8 cellular contexts compared by ENCODE assay signal in the genomic region with DNA sequence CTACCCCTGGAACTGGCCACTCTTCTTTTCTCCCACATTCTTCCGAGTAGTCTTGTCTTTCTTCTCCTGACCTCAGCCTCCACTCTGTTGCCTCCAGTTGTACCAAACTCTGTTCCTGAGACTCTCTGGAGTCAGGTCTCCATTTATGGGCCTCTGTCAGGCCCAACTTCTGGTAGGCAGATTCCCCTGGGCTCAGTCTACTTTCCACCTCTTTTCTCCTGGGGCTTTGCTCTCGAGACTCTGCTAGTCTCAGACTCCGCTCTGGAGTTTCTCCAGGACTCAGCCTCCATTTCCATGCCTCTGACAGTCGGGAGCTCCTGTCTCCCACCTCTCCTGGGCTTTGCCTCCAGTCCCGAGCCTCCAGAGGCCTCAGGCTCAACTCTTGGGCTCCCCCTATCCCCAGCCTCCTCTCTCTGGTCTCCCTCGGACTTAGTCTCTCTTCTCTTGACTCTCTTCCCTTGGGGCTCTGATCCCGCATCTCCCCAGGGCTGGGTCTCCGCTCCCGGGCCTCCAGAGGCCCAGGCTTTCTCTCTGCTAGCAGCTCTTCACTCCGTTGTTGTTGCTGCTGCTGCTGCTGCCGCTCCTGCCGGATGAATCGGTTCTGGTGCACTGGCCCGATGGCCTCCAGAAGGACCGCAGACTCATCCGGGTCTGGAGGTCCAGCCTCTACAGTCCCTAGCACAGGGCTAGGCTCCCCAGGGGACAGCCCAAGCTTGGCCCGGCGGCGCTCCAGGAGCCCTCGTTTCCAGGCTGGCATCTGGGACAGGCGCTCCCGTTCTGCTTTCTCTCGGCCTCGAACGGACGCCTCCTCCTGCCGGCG. TPM values are rescaled to one million over a fixed set of nuclear protein-coding genes. Genes with fewer than 3 reads are reported as not detected.
DNase-seq lines count a peak whose midpoint lies in the region; ATAC-seq and TF ChIP-seq lines count a peak whose summit lies in the region.

No MANE protein-coding gene starts in this region.

- H3K9ac ChIP-seq in stomach smooth muscle (ENCODE audit: low read length in 2 of 2) = peak overlapping the region; percentile 94 to 97

- CTCF ChIA-PET in BJ (lab: Yijun Ruan, JAX) = interaction anchor here (1.0 to 17.2 kb wide), 6 partner anchors 10 to 144 kb away, joined by 3 to 387 read pairs (median 4); a partner anchor contains a TSS

- H3K4me3 ChIP-seq in BJ (ENCODE audit: low read depth, low read length) (peak overlapping the region; percentile 87), stomach smooth muscle (ENCODE audit: low read length in 2 of 2) (peak overlapping the region; percentile 94 to 96)

- peak overlapping the region; percentile 98 for H3K27ac ChIP-seq in stomach smooth muscle (ENCODE audit: low read length)

- H3K36me3 Mint-ChIP-seq in activated naive CD4-positive, alpha-beta T cell treated with anti-CD3 and anti-CD28 coated beads, Interleukin-2, amount 50 U/mL, for 72 hours = peaks cover 66 to 72% of the 10 kb centered on the region in 2 donors
- peaks cover 18 to 22% (median 21%) of the 10 kb centered on the region in 3 donors for H3K36me3 Mint-ChIP-seq in immature natural killer cell

- DNase-seq in BJ (ENCODE audit: low read depth) = no peak
- DNase-seq in KBM-7 = peak; percentile 29
- DNase-seq in activated naive CD4-positive, alpha-beta T cell treated with anti-CD3 and anti-CD28 coated beads, Interleukin-2, amount 50 U/mL, for 72 hours (ENCODE audit: low spot score in 2 of 2) = no peak
- peak in 1 of 3 donors; percentile 21 for DNase-seq in immature natural killer cell

- peaks cover 81% of the 10 kb centered on the region for H3K4me1 ChIP-seq in stomach smooth muscle (ENCODE audit: control insufficient read depth, insufficient read depth, low read length)

- H3K36me3 ChIP-seq in BJ (ENCODE audit: control insufficient read depth, insufficient read depth, low read length) (peaks cover 3% of the 10 kb centered on the region), stomach smooth muscle (ENCODE audit: control insufficient read depth in 2 of 2, insufficient read depth in 2 of 2, low read length in 2 of 2) (peaks cover 0 to 2% of the 10 kb centered on the region in 2 donors)

- peak; percentile 48 for TF ChIP-seq CTCF in BJ (IDR thresholded peaks at IDR 0.05; ENCODE audit: insufficient read depth, low read depth, low read length)

- H3K27ac Mint-ChIP-seq in activated naive CD4-positive, alpha-beta T cell treated with anti-CD3 and anti-CD28 coated beads, Interleukin-2, amount 50 U/mL, for 72 hours = peak overlapping the region; percentile 69 to 97
- H3K27ac Mint-ChIP-seq in immature natural killer cell = peak overlapping the region; percentile 91 to 99 (median 96)

- H3K27me3 ChIP-seq in BJ (ENCODE audit: control insufficient read depth, insufficient read depth, low read length) = no peaks in the 10 kb centered on the region
- no peaks in the 10 kb centered on the region for H3K27me3 ChIP-seq in stomach smooth muscle (ENCODE audit: control insufficient read depth in 1 of 2, insufficient read depth in 2 of 2, low read length in 2 of 2)

- no peak for ATAC-seq in activated naive CD4-positive, alpha-beta T cell treated with anti-CD3 and anti-CD28 coated beads, Interleukin-2, amount 50 U/mL, for 72 hours
- ATAC-seq in HG02970 (IDR thresholded peaks at IDR 0.05; ENCODE audit: low FRiP score, unreplicated experiment) (no peak), GM19395 (IDR thresholded peaks at IDR 0.05; ENCODE audit: unreplicated experiment) (no peak), GM21529 (IDR thresholded peaks at IDR 0.05; ENCODE audit: unreplicated experiment) (no peak)

- peak overlapping the region; percentile 98 to 100 (median 99) for H3K4me3 Mint-ChIP-seq in immature natural killer cell

- H3K27me3 Mint-ChIP-seq in immature natural killer cell (ENCODE audit: low read depth in 3 of 3) = peaks cover 16 to 25% (median 16%) of the 10 kb centered on the region in 3 donors

- no peaks in the 10 kb centered on the region for H3K9me3 Mint-ChIP-seq in activated naive CD4-positive, alpha-beta T cell treated with anti-CD3 and anti-CD28 coated beads, Interleukin-2, amount 50 U/mL, for 72 hours
- H3K9me3 Mint-ChIP-seq in immature natural killer cell = no peaks in the 10 kb centered on the region

- POLR2A ChIA-PET in BJ (lab: Charles Lee) = interaction anchor here (0.5 kb wide), 1 partner anchor 142 kb away, joined by 3 read pairs; no protein-coding TSS in a partner anchor

- peaks cover 62 to 69% of the 10 kb centered on the region in 2 donors for H3K4me1 Mint-ChIP-seq in immature natural killer cell

- no peaks in the 10 kb centered on the region for H3K9me3 ChIP-seq in stomach smooth muscle (ENCODE audit: control insufficient read depth in 2 of 2, low read length in 2 of 2)

- in situ Hi-C loops in KBM-7 (cut with MboI; ENCODE audit: low pct_unique_long_range_greater_than_20kb, low sequenced_read_pairs) = no loop called here

RNA-seq across cellular contexts. Expression of a gene that starts 1.1 kb away (rescaled TPM):
- polyA plus RNA-seq in BJ (2011; rRNA removed) (87.5 and 121 TPM in 2 replicates), immature natural killer cell (100 to 1,000 TPM; 178 to 308 (median 245) TPM)
- 63.2 and 74.2 TPM in 2 replicates for polyA minus RNA-seq in BJ (2011; rRNA and poly(A)+ RNA removed)
- 100 to 1,000 TPM; 184 to 274 TPM for total RNA-seq in activated naive CD4-positive, alpha-beta T cell treated with anti-CD3 and anti-CD28 coated beads, Interleukin-2, amount 50 U/mL, for 72 hours

RNA-seq across cellular contexts. Expression of a gene that starts 5.4 kb away (rescaled TPM):
- 12.6 and 19.7 TPM in 2 replicates for polyA plus RNA-seq in BJ (2011; rRNA removed)
- polyA minus RNA-seq in BJ (2011; rRNA and poly(A)+ RNA removed) = 8.8 and 13.5 TPM in 2 replicates
- total RNA-seq in activated naive CD4-positive, alpha-beta T cell treated with anti-CD3 and anti-CD28 coated beads, Interleukin-2, amount 50 U/mL, for 72 hours = 10 to 100 TPM; 35.7 to 53.5 TPM
- polyA plus RNA-seq in immature natural killer cell = 10 to 100 TPM in 1 of 3 donors, 1 to 10 TPM in 2; 6.7 to 20.1 (median 8.4) TPM

RNA-seq across cellular contexts. Expression of a gene that starts 12.6 kb away (rescaled TPM):
- polyA plus RNA-seq in BJ (2011; rRNA removed) = 25.1 and 44.5 TPM in 2 replicates
- polyA minus RNA-seq in BJ (2011; rRNA and poly(A)+ RNA removed) = 26.6 and 33.1 TPM in 2 replicates
- total RNA-seq in activated naive CD4-positive, alpha-beta T cell treated with anti-CD3 and anti-CD28 coated beads, Interleukin-2, amount 50 U/mL, for 72 hours = 10 to 100 TPM; 31.7 to 37.5 TPM
- polyA plus RNA-seq in immature natural killer cell = 10 to 100 TPM; 13.6 to 33.9 (median 14.4) TPM

RNA-seq across cellular contexts. Expression of a gene that starts 31.7 kb away (rescaled TPM):
- polyA plus RNA-seq in BJ (2011; rRNA removed) (5.1 and 7.5 TPM in 2 replicates), immature natural killer cell (10 to 100 TPM in 1 of 3 donors, 1 to 10 TPM in 1, not detected in 1; 3.0 to 16.5 TPM)
- 5.0 and 24.5 TPM in 2 replicates for polyA minus RNA-seq in BJ (2011; rRNA and poly(A)+ RNA removed)
- total RNA-seq in activated naive CD4-positive, alpha-beta T cell treated with anti-CD3 and anti-CD28 coated beads, Interleukin-2, amount 50 U/mL, for 72 hours = 100 to 1,000 TPM in 1 of 2 donors, 10 to 100 TPM in 1; 84.2 to 127 TPM

RNA-seq across cellular contexts. Expression of a gene that starts 34.8 kb away (rescaled TPM):
- 1,140 and 1,840 TPM in 2 replicates for polyA plus RNA-seq in BJ (2011; rRNA removed)
- polyA minus RNA-seq in BJ (2011; rRNA and poly(A)+ RNA removed) = 739 and 1,365 TPM in 2 replicates
- 1,000 to 10,000 TPM; 1,507 to 1,783 TPM for total RNA-seq in activated naive CD4-positive, alpha-beta T cell treated with anti-CD3 and anti-CD28 coated beads, Interleukin-2, amount 50 U/mL, for 72 hours
- 100 to 1,000 TPM in 1 of 3 donors, 10 to 100 TPM in 2; 80.8 to 215 (median 84.0) TPM for polyA plus RNA-seq in immature natural killer cell
